Comparison of ENCODE assay signal across 2 cellular contexts in genomic region chr14:103301512-103302197, GRCh38.
TF ChIP-seq lines count a peak whose summit lies in the region.

No MANE protein-coding gene starts in this region.

TF ChIP-seq in SK-N-SH, 30 proteins besides CTCF, POLR2A, EP300 and RAD21 (continued from another document):
- TF ChIP-seq RFX5 (IDR thresholded peaks at IDR 0.05; ENCODE audit: low read length): no peak
- TF ChIP-seq USF1 (IDR thresholded peaks at IDR 0.05; ENCODE audit: borderline replicate concordance, low read depth): no peak
- TF ChIP-seq FOSL2 (IDR thresholded peaks at IDR 0.05; ENCODE audit: borderline replicate concordance, low read depth): no peak
- no peak for TF ChIP-seq GABPA (IDR thresholded peaks at IDR 0.05; ENCODE audit: low read depth)
- TF ChIP-seq FOXJ3 (CRISPR knock-in tag; IDR thresholded peaks at IDR 0.05): no peak

TF ChIP-seq in SK-N-SH treated with all-trans-retinoic acid at 6 μM for 48 hours, 23 proteins besides CTCF, POLR2A, EP300 and RAD21 (continued from another document):
- TF ChIP-seq, protein P1, sequence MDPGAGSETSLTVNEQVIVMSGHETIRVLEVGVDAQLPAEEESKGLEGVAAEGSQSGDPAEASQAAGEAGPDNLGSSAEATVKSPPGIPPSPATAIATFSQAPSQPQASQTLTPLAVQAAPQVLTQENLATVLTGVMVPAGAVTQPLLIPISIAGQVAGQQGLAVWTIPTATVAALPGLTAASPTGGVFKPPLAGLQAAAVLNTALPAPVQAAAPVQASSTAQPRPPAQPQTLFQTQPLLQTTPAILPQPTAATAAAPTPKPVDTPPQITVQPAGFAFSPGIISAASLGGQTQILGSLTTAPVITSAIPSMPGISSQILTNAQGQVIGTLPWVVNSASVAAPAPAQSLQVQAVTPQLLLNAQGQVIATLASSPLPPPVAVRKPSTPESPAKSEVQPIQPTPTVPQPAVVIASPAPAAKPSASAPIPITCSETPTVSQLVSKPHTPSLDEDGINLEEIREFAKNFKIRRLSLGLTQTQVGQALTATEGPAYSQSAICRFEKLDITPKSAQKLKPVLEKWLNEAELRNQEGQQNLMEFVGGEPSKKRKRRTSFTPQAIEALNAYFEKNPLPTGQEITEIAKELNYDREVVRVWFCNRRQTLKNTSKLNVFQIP (CRISPR knock-in tag; IDR thresholded peaks at IDR 0.05; ENCODE audit: borderline replicate concordance, low read depth): no peak
- TF ChIP-seq, protein P2, sequence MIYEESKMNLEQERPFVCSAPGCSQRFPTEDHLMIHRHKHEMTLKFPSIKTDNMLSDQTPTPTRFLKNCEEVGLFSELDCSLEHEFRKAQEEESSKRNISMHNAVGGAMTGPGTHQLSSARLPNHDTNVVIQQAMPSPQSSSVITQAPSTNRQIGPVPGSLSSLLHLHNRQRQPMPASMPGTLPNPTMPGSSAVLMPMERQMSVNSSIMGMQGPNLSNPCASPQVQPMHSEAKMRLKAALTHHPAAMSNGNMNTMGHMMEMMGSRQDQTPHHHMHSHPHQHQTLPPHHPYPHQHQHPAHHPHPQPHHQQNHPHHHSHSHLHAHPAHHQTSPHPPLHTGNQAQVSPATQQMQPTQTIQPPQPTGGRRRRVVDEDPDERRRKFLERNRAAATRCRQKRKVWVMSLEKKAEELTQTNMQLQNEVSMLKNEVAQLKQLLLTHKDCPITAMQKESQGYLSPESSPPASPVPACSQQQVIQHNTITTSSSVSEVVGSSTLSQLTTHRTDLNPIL (CRISPR knock-in tag; IDR thresholded peaks at IDR 0.05; ENCODE audit: low read depth): no peak
- TF ChIP-seq PPARA (CRISPR knock-in tag; IDR thresholded peaks at IDR 0.05; ENCODE audit: borderline replicate concordance): no peak
- TF ChIP-seq GLIS3 (CRISPR knock-in tag; IDR thresholded peaks at IDR 0.05): no peak
- no peak for TF ChIP-seq SNAI2 (CRISPR knock-in tag; IDR thresholded peaks at IDR 0.05)
- no peak for TF ChIP-seq ESRRG (CRISPR knock-in tag; IDR thresholded peaks at IDR 0.05)
- no peak for TF ChIP-seq CSDC2 (CRISPR knock-in tag; IDR thresholded peaks at IDR 0.05)
